ENCODE assay signal across 8 cellular contexts in the genomic region with DNA sequence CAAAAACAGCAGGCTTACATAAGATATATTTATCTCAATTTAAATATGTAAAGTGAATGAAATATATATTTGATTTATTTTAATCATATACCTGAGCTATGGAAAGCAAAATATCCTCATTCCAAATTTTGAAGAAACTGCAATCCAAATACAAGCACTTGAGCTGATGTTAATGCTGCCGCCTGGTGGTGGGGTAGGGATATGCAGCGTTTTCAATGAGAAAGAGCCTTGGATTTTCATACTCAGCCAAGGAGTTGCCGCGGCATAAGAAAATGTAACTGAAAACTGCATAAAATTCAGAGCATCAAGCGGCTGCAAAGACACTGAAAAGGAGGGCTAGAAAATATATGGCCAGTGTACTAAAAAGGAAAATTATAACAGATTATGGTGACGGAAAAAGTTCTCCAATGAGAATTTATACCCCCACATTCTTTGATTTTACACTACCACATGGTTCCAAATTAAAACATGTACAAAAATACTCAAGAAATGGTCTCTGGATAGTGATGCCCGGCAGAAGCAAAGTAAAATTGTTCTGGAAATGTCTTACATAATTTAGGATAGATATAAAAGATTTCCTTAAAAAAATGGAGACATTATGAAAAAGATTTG.
DNase-seq lines count a peak whose midpoint lies in the region; ATAC-seq and TF ChIP-seq lines count a peak whose summit lies in the region.

No MANE protein-coding gene starts in this region.

- H3K27me3 ChIP-seq in MM.1S (replicated peaks; ENCODE audit: insufficient read depth, low read length) (no peaks in the 10 kb centered on the region), osteoblast (ENCODE audit: insufficient read depth, low read length) (no peaks in the 10 kb centered on the region)

- H3K27me3 Mint-ChIP-seq in activated T-helper 1 cell treated with anti-CD3 and anti-CD28 coated beads, Interleukin-12 subunit alpha, Interleukin-12 subunit beta, Interleukin-2, Interleukin-4 antibody, amounts not matched to agents 30 ng/mL and 10 ng/mL and 1 ng/mL, durations not matched to agents 14 hours and 24 hours and 36 hours (ENCODE audit: insufficient read depth): no peaks in the 10 kb centered on the region

- H3K4me3 Mint-ChIP-seq in activated T-helper 1 cell treated with anti-CD3 and anti-CD28 coated beads, Interleukin-12 subunit alpha, Interleukin-12 subunit beta, Interleukin-2, Interleukin-4 antibody, amounts not matched to agents 30 ng/mL and 10 ng/mL and 1 ng/mL, durations not matched to agents 14 hours and 24 hours and 36 hours: no peak overlapping the region

- H3K27ac Mint-ChIP-seq in activated T-helper 1 cell treated with anti-CD3 and anti-CD28 coated beads, Interleukin-12 subunit alpha, Interleukin-12 subunit beta, Interleukin-2, Interleukin-4 antibody, amounts not matched to agents 30 ng/mL and 10 ng/mL and 1 ng/mL, durations not matched to agents 14 hours and 24 hours and 36 hours: no peak overlapping the region

- H3K27ac ChIP-seq in MM.1S (ENCODE audit: low read length) (no peak overlapping the region), osteoblast (ENCODE audit: low read depth, low read length) (no peak overlapping the region)

- no peak overlapping the region for H3K4me3 ChIP-seq in MM.1S (ENCODE audit: low read length)
- H3K4me3 ChIP-seq in fibroblast of mammary gland (ENCODE audit: control insufficient read depth, low read depth, low read length): no peak overlapping the region
- H3K4me3 ChIP-seq in osteoblast (ENCODE audit: insufficient read depth, low read length): no peak overlapping the region

- H3K9me2 ChIP-seq in MM.1S (replicated peaks; ENCODE audit: insufficient read depth, low read length): no peaks in the 10 kb centered on the region

- 0 out of 2 replicates have a peak overlapping the region, but pooled peaks have one; percentile 22 for H2AFZ ChIP-seq in MM.1S (ENCODE audit: low read length)
- no peak overlapping the region for H2AFZ ChIP-seq in osteoblast (ENCODE audit: low read length)

- H3K9me3 Mint-ChIP-seq in activated T-helper 1 cell treated with anti-CD3 and anti-CD28 coated beads, Interleukin-12 subunit alpha, Interleukin-12 subunit beta, Interleukin-2, Interleukin-4 antibody, amounts not matched to agents 30 ng/mL and 10 ng/mL and 1 ng/mL, durations not matched to agents 14 hours and 24 hours and 36 hours: no peaks in the 10 kb centered on the region

- H3K4me1 ChIP-seq in MM.1S (ENCODE audit: low read length) (no peaks in the 10 kb centered on the region), osteoblast (ENCODE audit: insufficient read depth, low read length) (no peaks in the 10 kb centered on the region)

- no peaks in the 10 kb centered on the region for H3K4me1 Mint-ChIP-seq in activated T-helper 1 cell treated with anti-CD3 and anti-CD28 coated beads, Interleukin-12 subunit alpha, Interleukin-12 subunit beta, Interleukin-2, Interleukin-4 antibody, amounts not matched to agents 30 ng/mL and 10 ng/mL and 1 ng/mL, durations not matched to agents 14 hours and 24 hours and 36 hours (ENCODE audit: low read depth)

- no peaks in the 10 kb centered on the region for H3K36me3 Mint-ChIP-seq in activated T-helper 1 cell treated with anti-CD3 and anti-CD28 coated beads, Interleukin-12 subunit alpha, Interleukin-12 subunit beta, Interleukin-2, Interleukin-4 antibody, amounts not matched to agents 30 ng/mL and 10 ng/mL and 1 ng/mL, durations not matched to agents 14 hours and 24 hours and 36 hours (ENCODE audit: low read depth)

- ATAC-seq in GM21390 (IDR thresholded peaks at IDR 0.05; ENCODE audit: unreplicated experiment): peak; percentile 84
- ATAC-seq in HG02642 (IDR thresholded peaks at IDR 0.05; ENCODE audit: poor library complexity, unreplicated experiment): no peak

- intact Hi-C loops in activated T-helper 1 cell treated with anti-CD3 and anti-CD28 coated beads, Interleukin-12 subunit alpha, Interleukin-12 subunit beta, Interleukin-2, Interleukin-4 antibody, amounts not matched to agents 30 ng/mL and 10 ng/mL and 1 ng/mL, durations not matched to agents 14 hours and 24 hours and 36 hours (cut with micrococcal nuclease): no loop called here

- TF ChIP-seq CTCF in MM.1S (IDR thresholded peaks at IDR 0.05; ENCODE audit: low read length) (peak; percentile 85), fibroblast of mammary gland (conservative IDR thresholded peaks at IDR 0.05; ENCODE audit: control insufficient read depth, insufficient read depth, low read depth, low read length) (peak; percentile 88), osteoblast (IDR thresholded peaks at IDR 0.05; ENCODE audit: extremely low read depth, low read depth, low read length) (peak; percentile 95)

- no peaks in the 10 kb centered on the region for H3K79me2 ChIP-seq in MM.1S (ENCODE audit: low read length)
- H3K79me2 ChIP-seq in osteoblast (ENCODE audit: insufficient read depth, low read length): no peaks in the 10 kb centered on the region

- no peaks in the 10 kb centered on the region for H3K9me3 ChIP-seq in MM.1S (replicated peaks; ENCODE audit: insufficient read depth, low read length)
- H3K9me3 ChIP-seq in osteoblast (ENCODE audit: low read depth, low read length): no peaks in the 10 kb centered on the region

- DNase-seq in EL: peak; percentile 62
- DNase-seq in MM.1S: peak; percentile 66
- DNase-seq in activated CD4-positive, alpha-beta T cell treated with anti-CD3 and anti-CD28 coated beads for 48 hours: peak; percentile 70
- DNase-seq in fibroblast of mammary gland (ENCODE audit: low read depth): peak; percentile 64
- DNase-seq in osteoblast (ENCODE audit: insufficient read length, low spot score, missing footprints): peak; percentile 15
- no peak for DNase-seq in activated T-helper 1 cell treated with anti-CD3 and anti-CD28 coated beads, Interleukin-12 subunit alpha, Interleukin-12 subunit beta, Interleukin-2, Interleukin-4 antibody, amounts not matched to agents 30 ng/mL and 10 ng/mL and 1 ng/mL, durations not matched to agents 14 hours and 24 hours and 36 hours (ENCODE audit: low spot score)

- H3K4me2 ChIP-seq in MM.1S (ENCODE audit: low read depth, low read length) (no peak overlapping the region), osteoblast (ENCODE audit: insufficient read depth, low read length) (peak overlapping the region; percentile 33)

- H3F3A ChIP-seq in MM.1S (ENCODE audit: insufficient read depth, low read length): no peaks in the 10 kb centered on the region

- H4K20me1 ChIP-seq in MM.1S (ENCODE audit: insufficient read depth, low read length) (no peaks in the 10 kb centered on the region), osteoblast (ENCODE audit: insufficient read depth, low read length) (no peaks in the 10 kb centered on the region)

- H3K36me3 ChIP-seq in MM.1S (replicated peaks; ENCODE audit: insufficient read depth, low read length) (no peaks in the 10 kb centered on the region), osteoblast (ENCODE audit: insufficient read depth, low read length) (no peaks in the 10 kb centered on the region)

- no peak overlapping the region for H3K9ac ChIP-seq in MM.1S (ENCODE audit: low read length)
